Comparison of ENCODE assay signal across 23 cellular contexts in the genomic region with DNA sequence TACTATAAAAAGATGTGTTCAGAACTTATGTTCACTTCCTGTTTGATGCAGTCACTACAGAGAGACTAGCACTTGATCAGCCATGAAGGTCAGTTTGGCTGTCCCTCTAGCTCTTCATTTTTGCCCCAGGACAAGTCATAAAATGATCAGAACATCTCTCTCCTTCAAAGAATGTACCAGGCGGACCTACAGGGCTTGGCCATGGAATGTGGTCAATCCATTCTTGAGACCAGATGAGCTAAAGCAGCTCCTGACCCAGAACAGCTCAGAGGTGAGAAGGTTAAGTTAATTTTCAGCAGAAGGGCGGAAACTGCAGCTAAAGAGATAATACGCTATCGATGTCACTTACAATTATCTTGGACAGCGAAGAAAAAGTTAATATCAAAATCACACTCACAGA.
"Had no signal": no experiment of that assay in that cellular context is flagged by ENCODE, and none has a peak within 500 bp of the region (broad histone marks: within the 10 kb centered on the region; RNA-seq: fewer than 3 reads in every experiment).

No MANE protein-coding gene starts in this region.

- H3K36me3 ChIP-seq: SJSA1 had no signal

- H3K27me3 ChIP-seq: SJSA1 had no signal

- ATAC-seq: HepG2 had no signal

- H3K4me1 ChIP-seq: SJSA1 had no signal

- H3K9me3 ChIP-seq: SJSA1 had no signal

- DNase-seq: IMR-90, Karpas-422, KG1, MM.1S, NCI-H1092 treated with DMSO at 0.1 percent for 48 hours, NCI-H1436, NCI-H187, NCI-H2029, NCI-H2081 treated with DMSO at 0.1 percent for 48 hours, NCI-H2171, NCI-H226, NCI-H446, NCI-H510A, NCI-H524 treated with DMSO at 0.1 percent for 48 hours, NCI-H69, NCI-H774, Right ventricle myocardium superior, RPMI8226, SIG-M5 had no signal

- H3K27ac ChIP-seq: SJSA1, SK-N-MC had no signal

- FAIRE-seq: HepG2, RCC 7860 had no signal

- H3K4me3 ChIP-seq: SJSA1, SK-N-MC had no signal
